In genomic region chr12:41188841-41189394, GRCh38 we compare ENCODE assay signal across 10 cellular contexts. TPM values are rescaled to one million over a fixed set of nuclear protein-coding genes. Genes with fewer than 3 reads are reported as not detected.
DNase-seq lines count a peak whose midpoint lies in the region; TF ChIP-seq lines count a peak whose summit lies in the region.
"Had no signal": no experiment of that assay in that cellular context is flagged by ENCODE, and none has a peak within 500 bp of the region (broad histone marks: within the 10 kb centered on the region; RNA-seq: fewer than 3 reads in every experiment).

No MANE protein-coding gene starts in this region.

- H3K9me3 ChIP-seq in ectodermal cell (ENCODE audit: control insufficient read depth, low read length) (no peaks in the 10 kb centered on the region), tibial nerve (no peaks in the 10 kb centered on the region)

- H3K27ac ChIP-seq in ectodermal cell (ENCODE audit: insufficient read depth, low read depth, low read length, poor library complexity, severe bottlenecking) (no peak overlapping the region), tibial nerve (peak overlapping the region; percentile 57 to 95 (median 72))
- H3K27ac ChIP-seq: VCaP had no signal

- H3K36me3 ChIP-seq in ectodermal cell (ENCODE audit: control insufficient read depth, insufficient read depth, low read length) (no peaks in the 10 kb centered on the region), tibial nerve (no peaks in the 10 kb centered on the region)

- H3K4me3 Mint-ChIP-seq in nephron, result peak overlapping the region; percentile 81 to 89 (median 83)

- H3K4me1 ChIP-seq in ectodermal cell (ENCODE audit: control insufficient read depth, insufficient read depth, low read length), result peaks cover 11% of the 10 kb centered on the region
- peaks cover 0 to 38% (median 2%) of the 10 kb centered on the region in 4 donors for H3K4me1 ChIP-seq in tibial nerve

- H3K27me3 ChIP-seq in ectodermal cell (ENCODE audit: control insufficient read depth, insufficient read depth, low read length, poor library complexity, severe bottlenecking) (peaks cover 45% of the 10 kb centered on the region), tibial nerve (peaks cover 0 to 20% of the 10 kb centered on the region in 2 donors)

- peaks cover 51% of the 10 kb centered on the region for H3K27me3 Mint-ChIP-seq in nephron (ENCODE audit: low read depth)

- DNase-seq in NCI-H2171 treated with DMSO at 0.1 percent for 48 hours (lab: John Stamatoyannopoulos, UW), result peak; percentile 11
- DNase-seq in NCI-H2171 (lab: John Stamatoyannopoulos, UW), result no peak
- DNase-seq in tibial nerve (ENCODE audit: low spot score in 2 of 2), result no peak
- no peak for DNase-seq in NCI-H2227 (lab: John Stamatoyannopoulos, UW; ENCODE audit: unreplicated experiment)
- no peak for DNase-seq in midbrain (lab: John Stamatoyannopoulos, UW)
- DNase-seq in cerebellar nuclear complex (lab: John Stamatoyannopoulos, UW), result no peak

- no peak for TF ChIP-seq CTCF in nephron (IDR thresholded peaks at IDR 0.05; ENCODE audit: unreplicated experiment in 3 of 3)
- no peak for TF ChIP-seq CTCF in tibial nerve (IDR thresholded peaks at IDR 0.05)

- no peaks in the 10 kb centered on the region for H3K36me3 Mint-ChIP-seq in nephron (ENCODE audit: low read depth)

- no peaks in the 10 kb centered on the region for H3K9me3 Mint-ChIP-seq in nephron

- H3K4me3 ChIP-seq in ectodermal cell (ENCODE audit: insufficient read depth, low read depth, low read length), result peak overlapping the region; percentile 42
- peak overlapping the region; percentile 36 to 64 (median 44) for H3K4me3 ChIP-seq in tibial nerve

- TF ChIP-seq EP300 in tibial nerve (IDR thresholded peaks at IDR 0.05), result no peak

- no peak for TF ChIP-seq POLR2A in tibial nerve (IDR thresholded peaks at IDR 0.05)

- 4 to 6% methylated on average over 49 of the region's 49 CpGs for WGBS in ectodermal cell, 2 experiments
- 1 to 2% methylated on average over 17 to 23 of the region's 49 CpGs for WGBS in tibial nerve, 2 donors

- H3K4me1 Mint-ChIP-seq in nephron, result peaks cover 21% of the 10 kb centered on the region

- H3K27ac Mint-ChIP-seq in nephron, result peak overlapping the region in 1 of 3 experiments; percentile 77

RNA-seq across cellular contexts. Expression of gene PDZRN4, which starts 0.8 kb away (rescaled TPM):
- polyA plus RNA-seq in ectodermal cell (2013, experiment 1 of 4), result 0.28 TPM
- 0.39 TPM for polyA plus RNA-seq in ectodermal cell (2013, experiment 2 of 4)
- 0.37 TPM for polyA plus RNA-seq in ectodermal cell (2013, experiment 3 of 4)
- polyA plus RNA-seq in ectodermal cell (2013, experiment 4 of 4), result 0.41 TPM
- total RNA-seq in tibial nerve, result 100 to 1,000 TPM in 3 of 4 donors, 10 to 100 TPM in 1; 22.8 to 197 (median 176) TPM
- total RNA-seq: lung microvascular endothelial cell had no signal
